Comparison of ENCODE assay signal across 10 cellular contexts in genomic region chr18:77129150-77129551, GRCh38. TPM values are rescaled to one million over a fixed set of nuclear protein-coding genes. Genes with fewer than 3 reads are reported as not detected.
A peak's percentile ranks its signal among the peaks of the same experiment; 100 is the strongest.
DNase-seq lines count a peak whose midpoint lies in the region; ATAC-seq, FAIRE-seq and TF ChIP-seq lines count a peak whose summit lies in the region.
"Had no signal": no experiment of that assay in that cellular context is flagged by ENCODE, and none has a peak within 500 bp of the region (broad histone marks: within the 10 kb centered on the region; RNA-seq: fewer than 3 reads in every experiment).

No MANE protein-coding gene starts in this region.

- no peak overlapping the region for H3K9ac ChIP-seq in IMR-90 (ENCODE audit: low read depth, low read length)

- peak overlapping the region; percentile 57 to 99 for H3K4me3 Mint-ChIP-seq in CD14-positive monocyte
- H3K4me3 Mint-ChIP-seq in nephron: peak overlapping the region; percentile 61 to 71 (median 64)

- TF ChIP-seq RAD21 in IMR-90 (IDR thresholded peaks at IDR 0.05; ENCODE audit: low read length): no peak

- WGBS in IMR-90 (ENCODE audit: extremely low coverage in 2 of 2, insufficient read length in 1 of 2), 2 experiments: 60% methylated on average over 3 of the region's 7 CpGs; no CpG with 5 or more reads in 1 of the 2 experiments

- no peaks in the 10 kb centered on the region for H4K20me1 ChIP-seq in IMR-90 (ENCODE audit: insufficient read depth, low read length)

- H3K36me3 Mint-ChIP-seq in CD14-positive monocyte (peaks cover 43 to 47% of the 10 kb centered on the region in 2 donors), nephron (ENCODE audit: low read depth) (peaks cover 3% of the 10 kb centered on the region)

- H3K4me1 ChIP-seq in IMR-90 (ENCODE audit: control insufficient read depth, insufficient read depth, low read length) (peaks cover 20% of the 10 kb centered on the region), A673 (ENCODE audit: insufficient read depth, low read length, poor library complexity, severe bottlenecking) (peaks cover 9% of the 10 kb centered on the region)

- H3K27ac Mint-ChIP-seq in CD14-positive monocyte: peak overlapping the region; percentile 95 to 100 (median 100)
- no peak overlapping the region for H3K27ac Mint-ChIP-seq in nephron

- H3K9me1 ChIP-seq in IMR-90 (ENCODE audit: insufficient read depth, low read length): no peaks in the 10 kb centered on the region

- H3K36me3 ChIP-seq in IMR-90 (ENCODE audit: control insufficient read depth, insufficient read depth, low read length): no peaks in the 10 kb centered on the region
- no peaks in the 10 kb centered on the region for H3K36me3 ChIP-seq in bronchial epithelial cell (ENCODE audit: control insufficient read depth, insufficient read depth, low read length)
- no peaks in the 10 kb centered on the region for H3K36me3 ChIP-seq in A673 (ENCODE audit: insufficient read depth, low read length, poor library complexity, severe bottlenecking)

- peak overlapping the region; percentile 42; the same call in 1 of the 2 replicates for H2BK120ac ChIP-seq in IMR-90 (ENCODE audit: low read depth, low read length)

- intact Hi-C loops in CD14-positive monocyte (cut with micrococcal nuclease) (loop anchor here (2.0 kb wide), 2 partner anchors 14 to 62 kb away; no protein-coding TSS in a partner anchor), IMR-90 (cut with micrococcal nuclease) (loop anchor here (2.0 to 5.0 kb wide), 2 partner anchors 26 to 78 kb away; no protein-coding TSS in a partner anchor), A673 (cut with micrococcal nuclease; ENCODE audit: unreplicated experiment) (no loop called here)

- 0 out of 2 replicates have a peak overlapping the region, but pooled peaks have one; percentile 41 for H3K4ac ChIP-seq in IMR-90 (ENCODE audit: low read depth, low read length)

- POLR2A ChIA-PET in IMR-90 (lab: Charles Lee; ENCODE audit: unreplicated experiment): no interaction called here
- POLR2A ChIA-PET in A673 (lab: Charles Lee; ENCODE audit: low non-redundant PET): interaction anchor here (0.5 kb wide), 1 partner anchor 33 kb away, joined by 3 read pairs; no protein-coding TSS in a partner anchor

- H2AK9ac ChIP-seq in IMR-90 (replicated peaks; ENCODE audit: low read depth, low read length, poor library complexity): no peak overlapping the region

- 0 out of 3 replicates have a peak overlapping the region, but pooled peaks have one; percentile 43 for H2BK15ac ChIP-seq in IMR-90 (ENCODE audit: low read depth, low read length)

- peaks cover 0 to 4% (median 0%) of the 10 kb centered on the region in 3 donors for H3K27me3 Mint-ChIP-seq in CD14-positive monocyte (ENCODE audit: low read depth in 3 of 3)
- peaks cover 47% of the 10 kb centered on the region for H3K27me3 Mint-ChIP-seq in nephron (ENCODE audit: low read depth)

- dilution Hi-C loops in IMR-90 (cut with HindIII; ENCODE audit: low sequenced_read_pairs, unreplicated experiment): no loop called here

- DNase-seq in CD14-positive monocyte (ENCODE audit: low spot score): no peak
- DNase-seq in IMR-90: peak; percentile 68
- DNase-seq in bronchial epithelial cell (ENCODE audit: low read depth): peak; percentile 83
- DNase-seq in NCI-H526 treated with DMSO at 0.1 percent for 48 hours (lab: John Stamatoyannopoulos, UW): no peak
- no peak for DNase-seq in A673 (ENCODE audit: low spot score)
- no peak for DNase-seq in stimulated activated CD4-positive, alpha-beta T cell treated with anti-CD3 and anti-CD28 coated beads, Interleukin-4, amount 100 ng/mL, for 4 hours
- DNase-seq: NCI-H1930, retina had no signal

- peak; percentile 50 for FAIRE-seq in bronchial epithelial cell (lab: Jason Lieb, UNC)

- H4K8ac ChIP-seq in IMR-90 (ENCODE audit: low read depth in 2 of 2, low read length in 2 of 2): no peak overlapping the region; a peak in 1 of 4 replicates

- no peak overlapping the region for H3K56ac ChIP-seq in IMR-90 (ENCODE audit: extremely low read depth, insufficient read depth, low read length)

- H3K4me3 ChIP-seq in IMR-90 (ENCODE audit: insufficient read depth, low read depth, low read length): no peak overlapping the region
- H3K4me3 ChIP-seq in bronchial epithelial cell (ENCODE audit: low read depth, low read length): no peak overlapping the region
- H3K4me3 ChIP-seq in A673 (ENCODE audit: low read depth, low read length, poor library complexity, severe bottlenecking): no peak overlapping the region

- H3K4me1 Mint-ChIP-seq in CD14-positive monocyte (peaks cover 76% of the 10 kb centered on the region), nephron (peaks cover 53% of the 10 kb centered on the region)

- H3K4me2 ChIP-seq in IMR-90 (ENCODE audit: low read depth, low read length): no peak overlapping the region; the same call in 1 of the 2 replicates

- no peak for ATAC-seq in IMR-90 (ENCODE audit: low read depth)
- no peak for ATAC-seq in HG03442 (IDR thresholded peaks at IDR 0.05; ENCODE audit: unreplicated experiment)

- H3K18ac ChIP-seq in IMR-90 (ENCODE audit: low read depth, low read length): peak overlapping the region; percentile 63

- no peak overlapping the region for H2AFZ ChIP-seq in IMR-90 (replicated peaks; ENCODE audit: low read length, poor library complexity)

- H3K9me3 Mint-ChIP-seq in CD14-positive monocyte: peaks cover 0 to 4% (median 0%) of the 10 kb centered on the region in 7 donors
- no peaks in the 10 kb centered on the region for H3K9me3 Mint-ChIP-seq in nephron

- no peak overlapping the region for H4K5ac ChIP-seq in IMR-90 (ENCODE audit: low read depth, low read length)

- H3K14ac ChIP-seq in IMR-90 (replicated peaks; ENCODE audit: low read depth, low read length): 0 out of 2 replicates have a peak overlapping the region, but pooled peaks have one; percentile 13

- CTCF ChIA-PET in IMR-90 (lab: Yijun Ruan, JAX) (interaction anchor here (0.8 kb wide), 1 partner anchor 8 kb away, joined by 3 read pairs; no protein-coding TSS in a partner anchor), A673 (lab: Charles Lee) (no interaction called here)

- H3K27me3 ChIP-seq in IMR-90 (ENCODE audit: control insufficient read depth, insufficient read depth, low read length) (peaks cover 16% of the 10 kb centered on the region), bronchial epithelial cell (ENCODE audit: control insufficient read depth, insufficient read depth, low read length) (no peaks in the 10 kb centered on the region), A673 (replicated peaks; ENCODE audit: insufficient read depth, low read depth, low read length, poor library complexity) (peaks cover 56% of the 10 kb centered on the region)

- H3K79me1 ChIP-seq in IMR-90 (ENCODE audit: low read depth in 1 of 2, low read length in 2 of 2): peaks cover 3 to 14% of the 10 kb centered on the region in 2 experiments; a peak in 2 of 4 replicates

- no peak overlapping the region for H2BK5ac ChIP-seq in IMR-90 (ENCODE audit: low read depth, low read length, poor library complexity, severe bottlenecking)

- in situ Hi-C loops in IMR-90 (cut with MboI; ENCODE audit: low sequenced_read_pairs): no loop called here

- TF ChIP-seq CTCF in CD14-positive monocyte (IDR thresholded peaks at IDR 0.05) (no peak), IMR-90 (conservative IDR thresholded peaks at IDR 0.05; ENCODE audit: low read depth, low read length) (no peak), bronchial epithelial cell (IDR thresholded peaks at IDR 0.05; ENCODE audit: insufficient read depth, low read length, severe bottlenecking) (no peak), nephron (IDR thresholded peaks at IDR 0.05; ENCODE audit: unreplicated experiment in 3 of 3) (no peak), A673 (conservative IDR thresholded peaks at IDR 0.05; ENCODE audit: low read depth, low read length) (no peak)

- TF ChIP-seq POLR2A in IMR-90 (IDR thresholded peaks at IDR 0.05; ENCODE audit: low read depth, low read length): no peak

- H3K27ac ChIP-seq in IMR-90 (ENCODE audit: insufficient read depth, low read length): no peak overlapping the region
- no peak overlapping the region for H3K27ac ChIP-seq in A673 (ENCODE audit: low read depth, low read length, poor library complexity, severe bottlenecking)

- H4K91ac ChIP-seq in IMR-90 (ENCODE audit: insufficient read depth, low read depth, low read length): no peak overlapping the region

- BruUV-seq in IMR-90 (replicated peaks; lab: Mats Ljungman, UMichigan): no TSS peak
- no TSS peak for BruUV-seq in A673 (replicated peaks; lab: Mats Ljungman, UMichigan)

- H2BK20ac ChIP-seq in IMR-90 (ENCODE audit: low read depth, low read length): peak overlapping the region; percentile 42; the same call in 1 of the 2 replicates

- H3K9me3 ChIP-seq in IMR-90 (ENCODE audit: control insufficient read depth, insufficient read depth, low read length) (no peaks in the 10 kb centered on the region), A673 (ENCODE audit: low read depth, low read length, poor library complexity, severe bottlenecking) (no peaks in the 10 kb centered on the region)

- H2AK5ac ChIP-seq in IMR-90 (ENCODE audit: low read depth, low read length): peak overlapping the region; percentile 53; the same call in 1 of the 2 replicates

- no peak overlapping the region for H3K23ac ChIP-seq in IMR-90 (ENCODE audit: low read depth, low read length)

TF ChIP-seq in IMR-90, 13 proteins besides CTCF, POLR2A, EP300 and RAD21:
- TF ChIP-seq RFX5 (IDR thresholded peaks at IDR 0.05; ENCODE audit: low read depth, low read length): no peak
- TF ChIP-seq NFE2L2 (IDR thresholded peaks at IDR 0.05; ENCODE audit: low read depth, low read length): no peak

RNA-seq across cellular contexts. Expression of gene MBP, which starts 3.4 kb away (rescaled TPM):
- polyA plus RNA-seq in CD14-positive monocyte (10 to 100 TPM; 50.4 to 81.0 TPM), IMR-90 (2012; rRNA removed) (0.72 and 0.75 TPM in 2 replicates)
- total RNA-seq in IMR-90 (2012; rRNA removed) (0.90 and 1.4 TPM in 2 replicates), bronchial epithelial cell (21.3 and 26.6 TPM in 2 replicates), A673 (2021) (0.09 TPM in 1 of 2 replicates, not detected in the other)
- 0.52 and 0.82 TPM in 2 replicates for polyA plus RNA-seq in IMR-90 (2012; cell fraction: cytosol; rRNA removed)
- polyA plus RNA-seq in IMR-90 (2012; cell fraction: nucleus; rRNA removed; ENCODE audit: low replicate concordance): 1.2 and 2.2 TPM in 2 replicates

Comparison
In these comparisons a context has a peak if more than half of its experiments do, and no peak if none do; other contexts are left out.
1. DNase-seq: peak in IMR-90 (single experiment) and bronchial epithelial cell (single experiment); none in CD14-positive monocyte (single experiment), NCI-H526 treated with DMSO at 0.1 percent for 48 hours (single experiment), A673 (single experiment) and stimulated activated CD4-positive, alpha-beta T cell treated with anti-CD3 and anti-CD28 coated beads, Interleukin-4, amount 100 ng/mL, for 4 hours (0 of 2).
2. H3K27ac Mint-ChIP-seq: peak in CD14-positive monocyte (7 of 7); none in nephron (0 of 3).